In the genomic region with DNA sequence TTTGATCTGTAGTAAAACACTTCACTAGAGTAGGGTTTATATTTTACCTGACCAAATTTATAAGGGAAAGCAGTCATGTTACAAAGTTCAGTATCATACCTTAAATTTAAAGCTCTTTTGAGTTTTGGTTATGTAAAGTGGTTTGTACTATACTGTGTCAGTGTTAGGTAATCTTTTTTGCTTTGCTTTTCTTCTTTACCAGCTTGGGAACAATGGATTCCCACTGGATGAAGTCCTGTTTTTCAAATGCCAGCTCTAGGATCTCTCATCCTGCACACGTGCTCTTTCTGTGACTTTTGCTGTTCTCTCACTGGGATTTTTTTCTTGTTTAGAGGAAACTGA, we compare ENCODE assay signal across 1 cellular context.
TF ChIP-seq lines count a peak whose summit lies in the region.

No MANE protein-coding gene starts in this region.

TF ChIP-seq in HepG2, 621 proteins besides CTCF, POLR2A, EP300 and RAD21 (continued from another document):
- peak; percentile 23; the same call in 1 of the 2 replicates for TF ChIP-seq GATAD2A (CRISPR knock-in tag; IDR thresholded peaks at IDR 0.05)
